ENCODE assay signal across 8 cellular contexts in genomic region chr1:39214021-39214713, GRCh38. TPM values are rescaled to one million over a fixed set of nuclear protein-coding genes. Genes with fewer than 3 reads are reported as not detected.
DNase-seq lines count a peak whose midpoint lies in the region; ATAC-seq and TF ChIP-seq lines count a peak whose summit lies in the region.

No MANE protein-coding gene starts in this region.

- peaks cover 41% of the 10 kb centered on the region for H3K4me1 Mint-ChIP-seq in activated T-helper 2 cell treated with anti-CD3 and anti-CD28 coated beads, Interferon-gamma antibody, Interleukin-2, Interleukin-4, amounts not matched to agents 10 μg/mL and 5 μg/mL and 100 μg/mL, durations not matched to agents 14 hours and 24 hours and 36 hours (ENCODE audit: low read depth)

- H3K4me3 Mint-ChIP-seq in activated T-helper 2 cell treated with anti-CD3 and anti-CD28 coated beads, Interferon-gamma antibody, Interleukin-2, Interleukin-4, amounts not matched to agents 10 μg/mL and 5 μg/mL and 100 μg/mL, durations not matched to agents 14 hours and 24 hours and 36 hours (ENCODE audit: low read depth) = peak overlapping the region; percentile 15

- peak overlapping the region; percentile 93 for H3K27ac Mint-ChIP-seq in activated T-helper 2 cell treated with anti-CD3 and anti-CD28 coated beads, Interferon-gamma antibody, Interleukin-2, Interleukin-4, amounts not matched to agents 10 μg/mL and 5 μg/mL and 100 μg/mL, durations not matched to agents 14 hours and 24 hours and 36 hours

- H3K27me3 ChIP-seq in right atrium auricular region = no peaks in the 10 kb centered on the region

- peaks cover 38% of the 10 kb centered on the region for H3K36me3 Mint-ChIP-seq in activated T-helper 2 cell treated with anti-CD3 and anti-CD28 coated beads, Interferon-gamma antibody, Interleukin-2, Interleukin-4, amounts not matched to agents 10 μg/mL and 5 μg/mL and 100 μg/mL, durations not matched to agents 14 hours and 24 hours and 36 hours (ENCODE audit: low read depth)

- no peaks in the 10 kb centered on the region for H3K9me3 ChIP-seq in HEK293 (ENCODE audit: control insufficient read depth, insufficient read depth, low read depth, low read length)
- no peaks in the 10 kb centered on the region for H3K9me3 ChIP-seq in right atrium auricular region

- intact Hi-C loops in activated T-helper 2 cell treated with anti-CD3 and anti-CD28 coated beads, Interferon-gamma antibody, Interleukin-2, Interleukin-4, amounts not matched to agents 10 μg/mL and 5 μg/mL and 100 μg/mL, durations not matched to agents 14 hours and 24 hours and 36 hours (cut with micrococcal nuclease) = no loop called here
- intact Hi-C loops in sciatic nerve (cut with DNase I) = no loop called here

- TF ChIP-seq CTCF in HEK293 (tag by site-specific recombination; IDR thresholded peaks at IDR 0.05) (no peak), right atrium auricular region (IDR thresholded peaks at IDR 0.05) (no peak), GM10248 (IDR thresholded peaks at IDR 0.05; ENCODE audit: control extremely low read depth, extremely low read depth, low read depth, missing control alignments) (no peak)

- H3K36me3 ChIP-seq in HEK293 (ENCODE audit: control insufficient read depth in 2 of 2, insufficient read depth in 1 of 2, low read length in 2 of 2) = no peaks in the 10 kb centered on the region
- H3K36me3 ChIP-seq in right atrium auricular region = no peaks in the 10 kb centered on the region

- DNase-seq in activated T-helper 2 cell treated with anti-CD3 and anti-CD28 coated beads, Interferon-gamma antibody, Interleukin-2, Interleukin-4, amounts not matched to agents 10 μg/mL and 5 μg/mL and 100 μg/mL, durations not matched to agents 14 hours and 24 hours and 36 hours (ENCODE audit: low spot score) = no peak
- DNase-seq in right atrium auricular region (ENCODE audit: low spot score) = no peak
- no peak for DNase-seq in sciatic nerve (ENCODE audit: low spot score)
- DNase-seq in central memory CD4-positive, alpha-beta T cell = no peak
- DNase-seq in NOMO-1 treated with dmso at 0.1 percent for 144 hours (lab: John Stamatoyannopoulos, UW; ENCODE audit: unreplicated experiment) = no peak
- DNase-seq in GM10248 (ENCODE audit: extremely low spot score) = no peak

- peak; percentile 75 for ATAC-seq in sciatic nerve
- no peak for ATAC-seq in HG03135 (IDR thresholded peaks at IDR 0.05; ENCODE audit: unreplicated experiment)

- CTCF ChIA-PET in HEK293 (lab: Yijun Ruan, JAX) (interaction anchor here (0.8 to 6.1 kb wide), 6 partner anchors 10 to 197 kb away, joined by 3 to 42 read pairs (median 4); no protein-coding TSS in a partner anchor), GM10248 (lab: Yijun Ruan, JAX) (interaction anchor here (1.6 to 27.8 kb wide), 7 partner anchors 8 to 116 kb away, joined by 5 to 344 read pairs (median 9); partner anchors contain the start of gene MACF1)

- H3K9me3 Mint-ChIP-seq in activated T-helper 2 cell treated with anti-CD3 and anti-CD28 coated beads, Interferon-gamma antibody, Interleukin-2, Interleukin-4, amounts not matched to agents 10 μg/mL and 5 μg/mL and 100 μg/mL, durations not matched to agents 14 hours and 24 hours and 36 hours = peaks cover 9% of the 10 kb centered on the region

- no peaks in the 10 kb centered on the region for H3K27me3 Mint-ChIP-seq in activated T-helper 2 cell treated with anti-CD3 and anti-CD28 coated beads, Interferon-gamma antibody, Interleukin-2, Interleukin-4, amounts not matched to agents 10 μg/mL and 5 μg/mL and 100 μg/mL, durations not matched to agents 14 hours and 24 hours and 36 hours (ENCODE audit: low read depth)

- POLR2A ChIA-PET in HEK293 (lab: Yijun Ruan, JAX) = interaction anchor here (1.0 to 1.3 kb wide), 2 partner anchors 9 to 21 kb away, joined by 3 to 5 read pairs; partner anchors contain the start of gene MACF1
- POLR2A ChIA-PET in GM10248 (lab: Yijun Ruan, JAX) = interaction anchor here (1.5 kb wide), 1 partner anchor 9 kb away, joined by 5 read pairs; the partner anchor contains the start of gene MACF1

- no peak overlapping the region for H3K4me3 ChIP-seq in HEK293 (ENCODE audit: low read depth, low read length)
- peak overlapping the region; percentile 5 to 32 for H3K4me3 ChIP-seq in right atrium auricular region

- H3K4me1 ChIP-seq in HEK293 (ENCODE audit: control insufficient read depth, insufficient read depth, low read length) = peaks cover 5% of the 10 kb centered on the region; the same call in 1 of the 2 replicates
- peaks cover 0 to 63% of the 10 kb centered on the region in 2 donors for H3K4me1 ChIP-seq in right atrium auricular region

- no peak overlapping the region for H3K27ac ChIP-seq in HEK293 (ENCODE audit: extremely low read depth, low read depth, low read length)
- peak overlapping the region; percentile 80 to 87 for H3K27ac ChIP-seq in right atrium auricular region

TF ChIP-seq in HEK293, 187 proteins besides CTCF, POLR2A, EP300 and RAD21 (continues in another document):
- TF ChIP-seq AEBP2 (tag by site-specific recombination; IDR thresholded peaks at IDR 0.05; ENCODE audit: borderline replicate concordance) (no peak), PBX3 (CRISPR knock-in tag; IDR thresholded peaks at IDR 0.05) (no peak), ZNF391 (tag by site-specific recombination; IDR thresholded peaks at IDR 0.05; ENCODE audit: borderline replicate concordance, low read depth) (no peak), ZNF707 (tag by site-specific recombination; IDR thresholded peaks at IDR 0.05) (no peak), ZNF112 (tag by site-specific recombination; IDR thresholded peaks at IDR 0.05) (no peak), KLF17 (tag by site-specific recombination; IDR thresholded peaks at IDR 0.05) (no peak), MZF1 (tag by site-specific recombination; IDR thresholded peaks at IDR 0.05; ENCODE audit: borderline replicate concordance) (no peak), GLIS1 (tag by site-specific recombination; IDR thresholded peaks at IDR 0.05) (no peak), REST (tag by site-specific recombination; IDR thresholded peaks at IDR 0.05) (0 out of 2 replicates have a peak, but pooled peaks have one; percentile 12), ZBTB17 (tag by site-specific recombination; IDR thresholded peaks at IDR 0.05) (0 out of 2 replicates have a peak, but pooled peaks have one; percentile 33), ZBTB7A (tag by site-specific recombination; IDR thresholded peaks at IDR 0.05; ENCODE audit: low read depth) (no peak)

RNA-seq across cellular contexts. Expression of gene MACF1, which starts 9.7 kb away (rescaled TPM):
- 210 and 212 TPM in 2 replicates for total RNA-seq in activated T-helper 2 cell treated with anti-CD3 and anti-CD28 coated beads, Interferon-gamma antibody, Interleukin-2, Interleukin-4, amounts not matched to agents 10 μg/mL and 5 μg/mL and 100 μg/mL, durations not matched to agents 14 hours and 24 hours and 36 hours
- total RNA-seq in right atrium auricular region (100 to 1,000 TPM; 273 to 278 TPM), sciatic nerve (322 TPM)
